ENCODE assay signal across 1 cellular context in the genomic region with DNA sequence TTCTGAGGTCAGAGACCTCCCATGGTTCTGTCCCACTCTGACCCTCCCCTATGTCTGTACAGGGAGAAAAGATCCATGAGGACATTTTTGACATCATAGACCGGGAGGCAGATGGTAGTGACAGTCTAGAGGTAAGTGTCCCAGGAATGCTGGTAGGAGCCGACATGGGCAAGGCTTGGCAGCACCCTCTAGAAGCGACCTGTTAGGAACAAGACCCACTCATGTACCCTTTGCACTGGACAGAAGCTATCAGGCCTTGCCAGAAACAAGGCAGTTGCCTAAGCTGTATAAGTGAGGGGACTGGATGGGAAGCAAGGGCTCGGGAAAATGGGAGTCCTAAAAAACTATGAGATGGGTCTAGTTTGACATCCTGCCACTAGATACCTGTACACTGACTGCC.
TF ChIP-seq lines count a peak whose summit lies in the region.

No MANE protein-coding gene starts in this region.

TF ChIP-seq in HepG2, 621 proteins besides CTCF, POLR2A, EP300 and RAD21:
- TF ChIP-seq, protein P1, sequence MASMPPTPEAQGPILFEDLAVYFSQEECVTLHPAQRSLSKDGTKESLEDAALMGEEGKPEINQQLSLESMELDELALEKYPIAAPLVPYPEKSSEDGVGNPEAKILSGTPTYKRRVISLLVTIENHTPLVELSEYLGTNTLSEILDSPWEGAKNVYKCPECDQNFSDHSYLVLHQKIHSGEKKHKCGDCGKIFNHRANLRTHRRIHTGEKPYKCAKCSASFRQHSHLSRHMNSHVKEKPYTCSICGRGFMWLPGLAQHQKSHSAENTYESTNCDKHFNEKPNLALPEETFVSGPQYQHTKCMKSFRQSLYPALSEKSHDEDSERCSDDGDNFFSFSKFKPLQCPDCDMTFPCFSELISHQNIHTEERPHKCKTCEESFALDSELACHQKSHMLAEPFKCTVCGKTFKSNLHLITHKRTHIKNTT (CRISPR knock-in tag; IDR thresholded peaks at IDR 0.05) = no peak
- TF ChIP-seq POLR2G (IDR thresholded peaks at IDR 0.05; ENCODE audit: low read depth, low read length) (peak; percentile 35), CBX5 (CRISPR knock-in tag; IDR thresholded peaks at IDR 0.05; ENCODE audit: borderline replicate concordance) (0 out of 2 replicates have a peak, but pooled peaks have one; percentile 9), ZNF605 (CRISPR knock-in tag; IDR thresholded peaks at IDR 0.05) (0 out of 2 replicates have a peak, but pooled peaks have one; percentile 22), HNRNPLL (IDR thresholded peaks at IDR 0.05; ENCODE audit: low read depth, low read length, poor library complexity, severe bottlenecking) (no peak)
